In genomic region chr5:40386293-40386692, GRCh38 we compare ENCODE assay signal across 8 cellular contexts.
DNase-seq lines count a peak whose midpoint lies in the region; ATAC-seq and TF ChIP-seq lines count a peak whose summit lies in the region.

No MANE protein-coding gene starts in this region.

- no peaks in the 10 kb centered on the region for H3K9me3 ChIP-seq in smooth muscle cell (replicated peaks; ENCODE audit: low read depth)

- H3K4me3 ChIP-seq in NB4 (ENCODE audit: low read depth, low read length) (no peak overlapping the region), smooth muscle cell (no peak overlapping the region)

- H3K4me1 Mint-ChIP-seq in immature natural killer cell (peaks cover 73 to 86% of the 10 kb centered on the region in 2 donors), chondrocyte (ENCODE audit: low read depth) (peaks cover 51% of the 10 kb centered on the region)

- no peaks in the 10 kb centered on the region for H3K9me3 Mint-ChIP-seq in immature natural killer cell
- no peaks in the 10 kb centered on the region for H3K9me3 Mint-ChIP-seq in chondrocyte (ENCODE audit: low read depth)

- H3K36me3 ChIP-seq in smooth muscle cell (ENCODE audit: low read depth) = no peaks in the 10 kb centered on the region

- TF ChIP-seq POLR2A in NB4 (IDR thresholded peaks at IDR 0.05; ENCODE audit: extremely low read depth, insufficient read length) = no peak

- DNase-seq in NB4 (ENCODE audit: low read depth) (peak; percentile 89), immature natural killer cell (peak; percentile 69 to 78 (median 76)), AG20443 (ENCODE audit: low spot score) (no peak), chondrocyte (ENCODE audit: low spot score) (no peak), smooth muscle cell (lab: John Stamatoyannopoulos, UW; ENCODE audit: unreplicated experiment) (no peak), dermis blood vessel endothelial cell (no peak)

- H3K4me2 ChIP-seq in smooth muscle cell = no peak overlapping the region

- H3K27ac ChIP-seq in smooth muscle cell (ENCODE audit: low read depth) = no peak overlapping the region

- H3F3A ChIP-seq in smooth muscle cell (ENCODE audit: low read depth) = no peaks in the 10 kb centered on the region

- ATAC-seq in GM18868 (IDR thresholded peaks at IDR 0.05; ENCODE audit: unreplicated experiment) (peak; percentile 77), HG02759 (IDR thresholded peaks at IDR 0.05; ENCODE audit: unreplicated experiment) (peak; percentile 84)

- H4K20me1 ChIP-seq in smooth muscle cell (ENCODE audit: low read depth) = no peaks in the 10 kb centered on the region

- H3K4me3 Mint-ChIP-seq in immature natural killer cell (peak overlapping the region; percentile 55 to 76 (median 66)), chondrocyte (ENCODE audit: unreplicated experiment) (no peak overlapping the region)

- no peaks in the 10 kb centered on the region for H3K79me2 ChIP-seq in smooth muscle cell (ENCODE audit: low read depth)

- H3K4me1 ChIP-seq in smooth muscle cell (ENCODE audit: low read depth) = peaks cover 4% of the 10 kb centered on the region

- H2AFZ ChIP-seq in smooth muscle cell (ENCODE audit: low read depth) = no peak overlapping the region

- no peaks in the 10 kb centered on the region for H3K27me3 ChIP-seq in smooth muscle cell (ENCODE audit: low read depth)

- H3K27ac Mint-ChIP-seq in immature natural killer cell (peak overlapping the region; percentile 75 to 98 (median 89)), chondrocyte (ENCODE audit: unreplicated experiment) (no peak overlapping the region)

- H3K9ac ChIP-seq in smooth muscle cell (ENCODE audit: low read depth) = no peak overlapping the region

- TF ChIP-seq CTCF in NB4 (IDR thresholded peaks at IDR 0.05; ENCODE audit: low read depth, low read length) (no peak), chondrocyte (IDR thresholded peaks at IDR 0.05) (no peak), smooth muscle cell (IDR thresholded peaks at IDR 0.05; ENCODE audit: borderline replicate concordance, insufficient read depth, poor library complexity, severe bottlenecking) (no peak)

- H3K36me3 Mint-ChIP-seq in immature natural killer cell (no peaks in the 10 kb centered on the region), chondrocyte (ENCODE audit: low read depth) (no peaks in the 10 kb centered on the region)

- WGBS in smooth muscle cell (ENCODE audit: low lambda C conversion rate) = 55% methylated on average over 3 of the region's 3 CpGs

- peaks cover 0 to 6% (median 3%) of the 10 kb centered on the region in 3 donors for H3K27me3 Mint-ChIP-seq in immature natural killer cell (ENCODE audit: low read depth in 3 of 3)
- no peaks in the 10 kb centered on the region for H3K27me3 Mint-ChIP-seq in chondrocyte (ENCODE audit: low read depth)

Comparison
In these comparisons a context has a peak if more than half of its experiments do, and no peak if none do; other contexts are left out.
1. DNase-seq: peak in NB4 (single experiment) and immature natural killer cell (3 of 3); none in AG20443 (single experiment), chondrocyte (single experiment), smooth muscle cell (single experiment) and dermis blood vessel endothelial cell (single experiment).